Comparison of ENCODE assay signal across 15 cellular contexts in genomic region chr2:56448403-56448998, GRCh38.
DNase-seq lines count a peak whose midpoint lies in the region; ATAC-seq, FAIRE-seq and TF ChIP-seq lines count a peak whose summit lies in the region.
"Had no signal": no experiment of that assay in that cellular context is flagged by ENCODE, and none has a peak within 500 bp of the region (broad histone marks: within the 10 kb centered on the region; RNA-seq: fewer than 3 reads in every experiment).

No MANE protein-coding gene starts in this region.

- no peak overlapping the region for H3K4me3 Mint-ChIP-seq in MCF 10A (ENCODE audit: unreplicated experiment)
- H3K4me3 Mint-ChIP-seq: activated naive CD8-positive, alpha-beta T cell treated with anti-CD3 and anti-CD28 coated beads for 36 hours; memory B cell had no signal

- H3K36me3 Mint-ChIP-seq in MCF 10A (ENCODE audit: insufficient read depth, unreplicated experiment) = no peaks in the 10 kb centered on the region
- H3K36me3 Mint-ChIP-seq: activated naive CD8-positive, alpha-beta T cell treated with anti-CD3 and anti-CD28 coated beads for 36 hours; memory B cell had no signal

- H3K9ac ChIP-seq in mammary epithelial cell (ENCODE audit: insufficient read depth, low read length) = no peak overlapping the region
- H3K9ac ChIP-seq in HepG2 (ENCODE audit: insufficient read depth, low read depth, low read length) = no peak overlapping the region

- no peaks in the 10 kb centered on the region for H3K27me3 Mint-ChIP-seq in MCF 10A (ENCODE audit: insufficient read depth, unreplicated experiment)
- H3K27me3 Mint-ChIP-seq: activated naive CD8-positive, alpha-beta T cell treated with anti-CD3 and anti-CD28 coated beads for 36 hours; memory B cell had no signal

- no peaks in the 10 kb centered on the region for H3K27me3 ChIP-seq in breast epithelium
- H3K27me3 ChIP-seq in mammary epithelial cell (ENCODE audit: insufficient read depth, low read length) = no peaks in the 10 kb centered on the region
- H3K27me3 ChIP-seq in HepG2 (ENCODE audit: control insufficient read depth in 1 of 2, insufficient read depth in 2 of 2, low read length in 2 of 2) = no peaks in the 10 kb centered on the region
- H3K27me3 ChIP-seq in esophagus squamous epithelium = no peaks in the 10 kb centered on the region
- H3K27me3 ChIP-seq: right atrium auricular region had no signal

- FAIRE-seq in HepG2 (lab: Jason Lieb, UNC) = no peak
- FAIRE-seq: A204.1 had no signal

- H3K4me1 ChIP-seq in breast epithelium = no peaks in the 10 kb centered on the region
- no peaks in the 10 kb centered on the region for H3K4me1 ChIP-seq in mammary epithelial cell (ENCODE audit: insufficient read depth, low read length)
- H3K4me1 ChIP-seq in HepG2 (ENCODE audit: insufficient read depth, low read length) = peaks cover 18% of the 10 kb centered on the region
- no peaks in the 10 kb centered on the region for H3K4me1 ChIP-seq in esophagus squamous epithelium
- H3K4me1 ChIP-seq: right atrium auricular region had no signal

- H3K4me2 ChIP-seq in mammary epithelial cell (ENCODE audit: insufficient read depth, low read depth, low read length) (no peak overlapping the region), HepG2 (ENCODE audit: low read depth, low read length) (peak overlapping the region; percentile 71)

- no peak for TF ChIP-seq RAD21 in HepG2 (CRISPR knock-in tag; IDR thresholded peaks at IDR 0.05)

- DNase-seq in MCF 10A (ENCODE audit: unreplicated experiment) (peak; percentile 16), breast epithelium (ENCODE audit: low spot score in 2 of 2) (no peak), mammary epithelial cell (peak; percentile 24), HepG2 (ENCODE audit: low spot score) (peak; percentile 3), NCI-H2196 (lab: John Stamatoyannopoulos, UW; ENCODE audit: unreplicated experiment) (no peak), esophagus squamous epithelium (lab: John Stamatoyannopoulos, UW) (no peak), germinal center (ENCODE audit: low spot score) (no peak)
- DNase-seq: activated naive CD8-positive, alpha-beta T cell treated with anti-CD3 and anti-CD28 coated beads for 36 hours; DMS79 treated with DMSO at 0.1 percent for 48 hours; Kasumi-1; RPMI8226 had no signal

- peak overlapping the region; percentile 80 for H3K27ac Mint-ChIP-seq in MCF 10A (ENCODE audit: low read depth, unreplicated experiment)
- H3K27ac Mint-ChIP-seq: activated naive CD8-positive, alpha-beta T cell treated with anti-CD3 and anti-CD28 coated beads for 36 hours; memory B cell had no signal

- H4K20me1 ChIP-seq in mammary epithelial cell (ENCODE audit: insufficient read depth, low read length) (no peaks in the 10 kb centered on the region), HepG2 (ENCODE audit: insufficient read depth, low read length) (no peaks in the 10 kb centered on the region)

- ATAC-seq in HepG2 = peak; percentile 74
- no peak for ATAC-seq in HG02852 (IDR thresholded peaks at IDR 0.05; ENCODE audit: unreplicated experiment)

- TF ChIP-seq POLR2A in breast epithelium (IDR thresholded peaks at IDR 0.05) (no peak), HepG2 (IDR thresholded peaks at IDR 0.05; ENCODE audit: insufficient read depth in 1 of 2, low read depth in 2 of 2, low read length in 2 of 2) (no peak), esophagus squamous epithelium (IDR thresholded peaks at IDR 0.05) (no peak)

- dilution Hi-C loops in mammary epithelial cell (cut with HindIII; ENCODE audit: low sequenced_read_pairs) = no loop called here

- 47% methylated on average over 5 of the region's 5 CpGs for WGBS in mammary epithelial cell (ENCODE audit: low coverage, missing lambda C conversion rate)
- 10% methylated on average over 5 of the region's 5 CpGs for WGBS in HepG2 (ENCODE audit: low lambda C conversion rate)
- 47 to 65% methylated on average over 5 of the region's 5 CpGs for WGBS in esophagus squamous epithelium, 2 donors

- CTCF ChIA-PET in MCF 10A (lab: Yijun Ruan, JAX) = interaction anchor here (0.6 to 0.8 kb wide), 2 partner anchors 141 to 258 kb away, joined by 3 read pairs; no protein-coding TSS in a partner anchor
- CTCF ChIA-PET in mammary epithelial cell (lab: Charles Lee; ENCODE audit: low non-redundant PET) = no interaction called here
- CTCF ChIA-PET in HepG2 (lab: Yijun Ruan, JAX; ENCODE audit: low intra/inter-chr PET ratio, low total read pairs) = no interaction called here

- in situ Hi-C loops in mammary epithelial cell (cut with MboI; ENCODE audit: low sequenced_read_pairs in 2 of 2) = no loop called here
- in situ Hi-C loops in HepG2 (cut with HindIII; ENCODE audit: extremely low pct_ligation_motif_present, low pct_unique_long_range_greater_than_20kb) = no loop called here

- H3K4me3 ChIP-seq in breast epithelium = no peak overlapping the region
- no peak overlapping the region for H3K4me3 ChIP-seq in mammary epithelial cell (replicated peaks in 1 of 3; ENCODE audit: insufficient read depth in 1 of 3, low read depth in 2 of 3, low read length in 3 of 3)
- peak overlapping the region; percentile 1 to 31 (median 4); a peak in 3 of 6 replicates for H3K4me3 ChIP-seq in HepG2 (replicated peaks in 1 of 3; ENCODE audit: insufficient read depth in 1 of 3, low read depth in 2 of 3, low read length in 3 of 3)
- no peak overlapping the region for H3K4me3 ChIP-seq in esophagus squamous epithelium
- H3K4me3 ChIP-seq: right atrium auricular region had no signal

- H3K36me3 ChIP-seq in breast epithelium (no peaks in the 10 kb centered on the region), mammary epithelial cell (ENCODE audit: insufficient read depth, low read length) (no peaks in the 10 kb centered on the region), HepG2 (replicated peaks in 1 of 2; ENCODE audit: control insufficient read depth in 1 of 2, insufficient read depth in 2 of 2, low read length in 2 of 2) (no peaks in the 10 kb centered on the region), esophagus squamous epithelium (no peaks in the 10 kb centered on the region)
- H3K36me3 ChIP-seq: right atrium auricular region had no signal

- peaks cover 9% of the 10 kb centered on the region for H3K9me3 Mint-ChIP-seq in MCF 10A (ENCODE audit: unreplicated experiment)

- H3K9me3 ChIP-seq in breast epithelium = no peaks in the 10 kb centered on the region
- H3K9me3 ChIP-seq in mammary epithelial cell (replicated peaks; ENCODE audit: insufficient read depth, low read length) = no peaks in the 10 kb centered on the region
- H3K9me3 ChIP-seq in HepG2 (ENCODE audit: low read length) = 0 out of 2 replicates have a peak, but pooled peaks cover 9% of the 10 kb centered on the region
- peaks cover 0 to 9% (median 0%) of the 10 kb centered on the region in 3 donors for H3K9me3 ChIP-seq in esophagus squamous epithelium

- H3K27ac ChIP-seq in breast epithelium = no peak overlapping the region
- no peak overlapping the region for H3K27ac ChIP-seq in mammary epithelial cell (ENCODE audit: insufficient read depth, low read depth, low read length)
- no peak overlapping the region for H3K27ac ChIP-seq in HepG2 (ENCODE audit: extremely low read length, insufficient read depth, low read length)
- H3K27ac ChIP-seq in esophagus squamous epithelium = no peak overlapping the region
- H3K27ac ChIP-seq: right atrium auricular region had no signal

- TF ChIP-seq EP300 in HepG2 (IDR thresholded peaks at IDR 0.05; ENCODE audit: low read depth in 2 of 2, low read length in 2 of 2) = no peak
- no peak for TF ChIP-seq EP300 in HepG2 (CRISPR knock-in tag; IDR thresholded peaks at IDR 0.05; ENCODE audit: borderline replicate concordance)

- POLR2A ChIA-PET in MCF 10A (lab: Yijun Ruan, JAX) (interaction anchor here (0.6 to 1.4 kb wide), 9 partner anchors 9 to 755 kb away, joined by 3 to 5 read pairs (median 3); partner anchors contain the start of genes CCDC85A and PNPT1), HepG2 (lab: Yijun Ruan, JAX) (no interaction called here)

- TF ChIP-seq CTCF in MCF 10A (IDR thresholded peaks at IDR 0.05; ENCODE audit: unreplicated experiment) (no peak), breast epithelium (IDR thresholded peaks at IDR 0.05) (no peak), mammary epithelial cell (conservative IDR thresholded peaks at IDR 0.05 in 1 of 2, IDR thresholded peaks at IDR 0.05 in 1 of 2; ENCODE audit: extremely low read depth in 1 of 2, insufficient read depth in 1 of 2, low read depth in 1 of 2, low read length in 2 of 2) (no peak), HepG2 (CRISPR knock-in tag; IDR thresholded peaks at IDR 0.05) (no peak), esophagus squamous epithelium (IDR thresholded peaks at IDR 0.05) (no peak)

- H2AFZ ChIP-seq in mammary epithelial cell (ENCODE audit: low read depth, low read length) (no peak overlapping the region), HepG2 (ENCODE audit: low read length) (peak overlapping the region; percentile 34)

- BruUV-seq in MCF 10A (replicated peaks; lab: Mats Ljungman, UMichigan) (TSS peak; percentile 84), mammary epithelial cell (replicated peaks; lab: Mats Ljungman, UMichigan) (no TSS peak), HepG2 (replicated peaks; lab: Mats Ljungman, UMichigan) (no TSS peak)

- intact Hi-C loops in MCF 10A (cut with micrococcal nuclease) = no loop called here
- intact Hi-C loops in breast epithelium (cut with DNase I; ENCODE audit: low total_unique reads) = no loop called here
- intact Hi-C loops in mammary epithelial cell (cut with micrococcal nuclease) = no loop called here
- intact Hi-C loops in HepG2 (cut with micrococcal nuclease; ENCODE audit: unreplicated experiment) = loop anchor here (10.0 kb wide), 1 partner anchor 244 kb away; no protein-coding TSS in a partner anchor
- intact Hi-C loops in esophagus squamous epithelium (cut with DNase I) = no loop called here

- H3K79me2 ChIP-seq in mammary epithelial cell (ENCODE audit: insufficient read depth, low read length) = no peaks in the 10 kb centered on the region
- no peaks in the 10 kb centered on the region for H3K79me2 ChIP-seq in HepG2 (ENCODE audit: insufficient read depth, low read length)

- peaks cover 24% of the 10 kb centered on the region for H3K4me1 Mint-ChIP-seq in MCF 10A (ENCODE audit: insufficient read depth, unreplicated experiment)
- H3K4me1 Mint-ChIP-seq: activated naive CD8-positive, alpha-beta T cell treated with anti-CD3 and anti-CD28 coated beads for 36 hours; memory B cell had no signal

TF ChIP-seq in HepG2, 621 proteins besides CTCF, POLR2A, EP300 and RAD21 (continues in another document):
- peak; percentile 57 for TF ChIP-seq ZMYM3 (CRISPR knock-in tag; IDR thresholded peaks at IDR 0.05)
- no peak for TF ChIP-seq ZNF781 (CRISPR knock-in tag; IDR thresholded peaks at IDR 0.05; ENCODE audit: borderline replicate concordance, not compliant biosample characterization)
- no peak for TF ChIP-seq E2F5 (CRISPR knock-in tag; conservative IDR thresholded peaks at IDR 0.05)
- no peak for TF ChIP-seq PLRG1 (conservative IDR thresholded peaks at IDR 0.05)
- no peak for TF ChIP-seq TRIM24 (CRISPR knock-in tag; IDR thresholded peaks at IDR 0.05)

Comparison
In these comparisons a context has a peak if more than half of its experiments do, and no peak if none do; other contexts are left out.
1. DNase-seq: peak in MCF 10A (single experiment), mammary epithelial cell (single experiment) and HepG2 (single experiment); none in breast epithelium (0 of 2), NCI-H2196 (single experiment), esophagus squamous epithelium (single experiment) and germinal center (single experiment).
2. H3K4me3 ChIP-seq: peak in HepG2 (3 of 3); none in breast epithelium (0 of 3), mammary epithelial cell (0 of 3) and esophagus squamous epithelium (0 of 4).